In genomic region chr5:165460911-165461310, GRCh38 we compare ENCODE assay signal across 22 cellular contexts.
"Had no signal": no experiment of that assay in that cellular context is flagged by ENCODE, and none has a peak within 500 bp of the region (broad histone marks: within the 10 kb centered on the region; RNA-seq: fewer than 3 reads in every experiment).

No MANE protein-coding gene starts in this region.

- FAIRE-seq: endometrium had no signal

- H3K4me3 ChIP-seq: hepatocyte, left ventricle myocardium inferior, sigmoid colon, upper lobe of right lung had no signal

- H3K27me3 ChIP-seq: hepatocyte, sigmoid colon, upper lobe of right lung had no signal

- ATAC-seq: activated CD4-positive, alpha-beta T cell treated with anti-CD3 and anti-CD28 coated beads for 36 hours; activated T-helper 17 cell treated with anti-CD3 and anti-CD28 coated beads, Interleukin-2, amount 50 U/mL, for 72 hours; natural killer cell; T-helper 17 cell; upper lobe of right lung had no signal

- DNase-seq: activated B cell treated with CpG ODN at 0.5 μM for 24 hours; activated CD4-positive, alpha-beta T cell treated with anti-CD3 and anti-CD28 coated beads for 36 hours; activated CD4-positive, alpha-beta T cell treated with anti-CD3 and anti-CD28 coated beads, Interleukin-2, amount 50 U/mL, for 4 hours; activated CD8-positive, alpha-beta memory T cell treated with anti-CD3 and anti-CD28 coated beads for 24 hours; activated CD8-positive, alpha-beta memory T cell treated with anti-CD3 and anti-CD28 coated beads, Interleukin-2, amount 50 U/mL, for 4 hours; activated T-cell treated with anti-CD3 and anti-CD28 coated beads, Interleukin-2, amount 50 U/mL, for 24 hours; amniotic stem cell; cerebellar nuclear complex; erythroblast; foreskin fibroblast; immature natural killer cell; left ventricle myocardium inferior; midbrain; natural killer cell; sigmoid colon; stimulated activated CD4-positive, alpha-beta T cell treated with anti-CD3 and anti-CD28 coated beads, Interleukin-4, amount 100 ng/mL, for 1 hour; stimulated activated naive CD4-positive, alpha-beta T cell; T-helper 17 cell; upper lobe of right lung had no signal

- H3K36me3 ChIP-seq: left ventricle myocardium inferior, sigmoid colon, upper lobe of right lung had no signal
